Comparison of ENCODE assay signal across 1 cellular context in the genomic region with DNA sequence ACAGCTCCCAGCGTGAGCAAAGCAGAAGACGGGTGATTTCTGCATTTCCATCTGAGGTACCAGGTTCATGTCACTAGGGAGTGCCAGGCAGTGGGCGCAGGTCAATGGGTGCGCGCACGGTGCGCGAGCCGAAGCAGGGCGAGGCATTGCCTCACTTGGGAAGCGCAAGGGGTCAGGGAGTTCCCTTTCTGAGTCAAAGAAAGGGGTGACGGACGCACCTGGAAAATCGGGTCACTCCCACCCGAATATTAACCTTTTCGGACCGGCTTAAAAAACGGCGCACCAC.
TF ChIP-seq lines count a peak whose summit lies in the region.

No MANE protein-coding gene starts in this region.

TF ChIP-seq in K562, 482 proteins besides CTCF, POLR2A, EP300 and RAD21:
- 0 out of 2 replicates have a peak, but pooled peaks have one; percentile 16 for TF ChIP-seq DMBX1 (CRISPR knock-in tag; IDR thresholded peaks at IDR 0.05; ENCODE audit: borderline replicate concordance)
